In genomic region chr7:147563669-147564068, GRCh38 we compare ENCODE assay signal across 28 cellular contexts.
"Had no signal": no experiment of that assay in that cellular context is flagged by ENCODE, and none has a peak within 500 bp of the region (broad histone marks: within the 10 kb centered on the region; RNA-seq: fewer than 3 reads in every experiment).

No MANE protein-coding gene starts in this region.

- H3K4me1 Mint-ChIP-seq: stimulated activated effector memory CD8-positive, alpha-beta T cell treated with anti-CD3 and anti-CD28 coated beads, Interleukin-12 subunit alpha, Interleukin-12 subunit beta, amount 100 ng/mL, for 72 hours; stimulated activated memory B cell treated with anti-CD40 and anti-IgM and Interleukin-4, amounts not matched to agents 10 μg/mL and 1 μg/mL and 100 μg/mL, for 72 hours; stimulated activated naive B cell treated with anti-CD40 and anti-IgM and Interleukin-4, amounts not matched to agents 10 μg/mL and 1 μg/mL and 100 μg/mL, for 72 hours; stimulated activated naive CD8-positive, alpha-beta T cell treated with anti-CD3 and anti-CD28 coated beads, Interleukin-15, amount 100 ng/mL, for 72 hours had no signal

- H3K27ac Mint-ChIP-seq: stimulated activated effector memory CD8-positive, alpha-beta T cell treated with anti-CD3 and anti-CD28 coated beads, Interleukin-12 subunit alpha, Interleukin-12 subunit beta, amount 100 ng/mL, for 72 hours; stimulated activated memory B cell treated with anti-CD40 and anti-IgM and Interleukin-4, amounts not matched to agents 10 μg/mL and 1 μg/mL and 100 μg/mL, for 72 hours; stimulated activated naive B cell treated with anti-CD40 and anti-IgM and Interleukin-4, amounts not matched to agents 10 μg/mL and 1 μg/mL and 100 μg/mL, for 72 hours; stimulated activated naive CD8-positive, alpha-beta T cell treated with anti-CD3 and anti-CD28 coated beads, Interleukin-15, amount 100 ng/mL, for 72 hours; stimulated activated naive CD8-positive, alpha-beta T cell treated with anti-CD3 and anti-CD28 coated beads, Interleukin-15, Interleukin-2, amounts not matched to agents 100 ng/mL and 50 ng/mL, for 24 hours; type B pancreatic cell had no signal

- DNase-seq: stimulated activated CD4-positive, alpha-beta T cell treated with anti-CD3 and anti-CD28 coated beads, Interleukin-2, amount 100 ng/mL, for 48 hours; stimulated activated CD4-positive, alpha-beta T cell treated with anti-CD3 and anti-CD28 coated beads, Interleukin-4, amount 100 ng/mL, for 1 hour; stimulated activated CD4-positive, alpha-beta T cell treated with anti-CD3 and anti-CD28 coated beads, Interleukin-4, amount 100 ng/mL, for 24 hours; stimulated activated CD4-positive, alpha-beta T cell treated with anti-CD3 and anti-CD28 coated beads, Interleukin-4, amount 100 ng/mL, for 4 hours; stimulated activated CD8-positive, alpha-beta memory T cell treated with anti-CD3 and anti-CD28 coated beads, Interleukin-4, amount 100 ng/mL, for 48 hours; stimulated activated naive B cell treated with anti-CD40 and anti-IgM and Interleukin-4, amounts not matched to agents 10 μg/mL and 1 μg/mL and 100 μg/mL, for 72 hours; stimulated activated naive CD4-positive, alpha-beta T cell; stimulated activated naive CD4-positive, alpha-beta T cell treated with Interleukin-2 at 50 U/mL for 16 hours; stimulated activated naive CD8-positive, alpha-beta T cell treated with anti-CD3 and anti-CD28 coated beads, Interleukin-15, amount 100 ng/mL, for 72 hours; stimulated activated naive CD8-positive, alpha-beta T cell treated with anti-CD3 and anti-CD28 coated beads, Interleukin-15, Interleukin-2, amounts not matched to agents 100 U/mL and 50 U/mL, for 24 hours; stomach; substantia nigra; testis; thyroid gland; tibial artery; transverse colon; trophoblast cell; upper lobe of left lung; upper lobe of right lung had no signal

- H3K4me1 ChIP-seq: stomach, suprapubic skin, testis, thyroid gland, tibial artery, tibial nerve, transverse colon, upper lobe of left lung, upper lobe of right lung, vagina had no signal

- ATAC-seq: stimulated activated effector memory CD8-positive, alpha-beta T cell treated with anti-CD3 and anti-CD28 coated beads, Interleukin-12 subunit alpha, Interleukin-12 subunit beta, amount 100 ng/mL, for 72 hours; stimulated activated memory B cell treated with anti-CD40 and anti-IgM and Interleukin-4, amounts not matched to agents 10 μg/mL and 1 μg/mL and 100 μg/mL, for 72 hours; stimulated activated naive B cell treated with anti-CD40 and anti-IgM and Interleukin-4, amounts not matched to agents 10 μg/mL and 1 μg/mL and 100 μg/mL, for 72 hours; stimulated activated naive CD8-positive, alpha-beta T cell treated with anti-CD3 and anti-CD28 coated beads, Interleukin-15, amount 100 ng/mL, for 72 hours; stimulated activated naive CD8-positive, alpha-beta T cell treated with anti-CD3 and anti-CD28 coated beads, Interleukin-15, Interleukin-2, amounts not matched to agents 100 U/mL and 50 U/mL, for 24 hours; upper lobe of right lung had no signal

- H3K27ac ChIP-seq: stomach, suprapubic skin, testis, thoracic aorta, thyroid gland, tibial artery, tibial nerve, transverse colon, upper lobe of left lung, upper lobe of right lung, vagina had no signal

- H3K27me3 Mint-ChIP-seq: stimulated activated memory B cell treated with anti-CD40 and anti-IgM and Interleukin-4, amounts not matched to agents 10 μg/mL and 1 μg/mL and 100 μg/mL, for 72 hours; stimulated activated naive B cell treated with anti-CD40 and anti-IgM and Interleukin-4, amounts not matched to agents 10 μg/mL and 1 μg/mL and 100 μg/mL, for 72 hours; stimulated activated naive CD8-positive, alpha-beta T cell treated with anti-CD3 and anti-CD28 coated beads, Interleukin-15, amount 100 ng/mL, for 72 hours; stimulated activated naive CD8-positive, alpha-beta T cell treated with anti-CD3 and anti-CD28 coated beads, Interleukin-15, Interleukin-2, amounts not matched to agents 100 ng/mL and 50 ng/mL, for 24 hours; type B pancreatic cell had no signal

- H3K9me3 Mint-ChIP-seq: type B pancreatic cell had no signal

- H3K4me3 ChIP-seq: stomach, suprapubic skin, testis, thoracic aorta, thyroid gland, tibial artery, tibial nerve, transverse colon, upper lobe of left lung, upper lobe of right lung, vagina had no signal

- H3K9me3 ChIP-seq: stomach, suprapubic skin, testis, thoracic aorta, thyroid gland, tibial artery, tibial nerve, transverse colon, upper lobe of left lung, upper lobe of right lung, vagina had no signal

- H3K36me3 ChIP-seq: stomach, suprapubic skin, thoracic aorta, thyroid gland, tibial artery, tibial nerve, transverse colon, upper lobe of left lung, upper lobe of right lung, vagina had no signal

- H3K4me3 Mint-ChIP-seq: stimulated activated effector memory CD8-positive, alpha-beta T cell treated with anti-CD3 and anti-CD28 coated beads, Interleukin-12 subunit alpha, Interleukin-12 subunit beta, amount 100 ng/mL, for 72 hours; stimulated activated memory B cell treated with anti-CD40 and anti-IgM and Interleukin-4, amounts not matched to agents 10 μg/mL and 1 μg/mL and 100 μg/mL, for 72 hours; stimulated activated naive B cell treated with anti-CD40 and anti-IgM and Interleukin-4, amounts not matched to agents 10 μg/mL and 1 μg/mL and 100 μg/mL, for 72 hours; stimulated activated naive CD8-positive, alpha-beta T cell treated with anti-CD3 and anti-CD28 coated beads, Interleukin-15, amount 100 ng/mL, for 72 hours; stimulated activated naive CD8-positive, alpha-beta T cell treated with anti-CD3 and anti-CD28 coated beads, Interleukin-15, Interleukin-2, amounts not matched to agents 100 ng/mL and 50 ng/mL, for 24 hours; type B pancreatic cell had no signal

- H3K27me3 ChIP-seq: stomach, suprapubic skin, testis, thyroid gland, tibial artery, tibial nerve, transverse colon, upper lobe of left lung, upper lobe of right lung, vagina had no signal

- H3K36me3 Mint-ChIP-seq: stimulated activated effector memory CD8-positive, alpha-beta T cell treated with anti-CD3 and anti-CD28 coated beads, Interleukin-12 subunit alpha, Interleukin-12 subunit beta, amount 100 ng/mL, for 72 hours; stimulated activated memory B cell treated with anti-CD40 and anti-IgM and Interleukin-4, amounts not matched to agents 10 μg/mL and 1 μg/mL and 100 μg/mL, for 72 hours; stimulated activated naive B cell treated with anti-CD40 and anti-IgM and Interleukin-4, amounts not matched to agents 10 μg/mL and 1 μg/mL and 100 μg/mL, for 72 hours; type B pancreatic cell had no signal

- FAIRE-seq: urothelium cell line had no signal
